8 cellular contexts compared by ENCODE assay signal in genomic region chr13:40388617-40389016, GRCh38.
DNase-seq lines count a peak whose midpoint lies in the region; ATAC-seq and TF ChIP-seq lines count a peak whose summit lies in the region.

No MANE protein-coding gene starts in this region.

- H3K4me1 Mint-ChIP-seq in neural progenitor cell, result peaks cover 60% of the 10 kb centered on the region

- no peaks in the 10 kb centered on the region for H3K9me3 ChIP-seq in neural progenitor cell (ENCODE audit: low read depth)

- no peaks in the 10 kb centered on the region for H3K9me3 Mint-ChIP-seq in neural progenitor cell

- no peaks in the 10 kb centered on the region for H3K36me3 ChIP-seq in neural progenitor cell

- peak overlapping the region; percentile 91 for H3K27ac Mint-ChIP-seq in neural progenitor cell

- no peak overlapping the region for H3K4me3 ChIP-seq in neural progenitor cell

- no peak overlapping the region for H3K4me2 ChIP-seq in neural progenitor cell

- H3K27me3 Mint-ChIP-seq in neural progenitor cell (ENCODE audit: insufficient read depth, low read depth), result peaks cover 4% of the 10 kb centered on the region

- H3K36me3 Mint-ChIP-seq in neural progenitor cell, result no peaks in the 10 kb centered on the region

- peaks cover 25% of the 10 kb centered on the region for H3F3A ChIP-seq in neural progenitor cell (ENCODE audit: low read depth)

- intact Hi-C loops in posterior vena cava (cut with DNase I), result no loop called here

- ATAC-seq in GM18519 (IDR thresholded peaks at IDR 0.05; ENCODE audit: low FRiP score, unreplicated experiment), result peak; percentile 96
- peak; percentile 98 for ATAC-seq in HG02798 (IDR thresholded peaks at IDR 0.05; ENCODE audit: poor library complexity, unreplicated experiment)

- DNase-seq in RPMI8226, result peak; percentile 69
- peak; percentile 67 for DNase-seq in activated gamma-delta T cell treated with anti-CD3 and anti-CD28 coated beads, Interleukin-2, amount 50 U/mL, for 16 hours (ENCODE audit: low read depth)
- no peak for DNase-seq in neural progenitor cell (ENCODE audit: low spot score)
- no peak for DNase-seq in NCI-H128 (lab: John Stamatoyannopoulos, UW; ENCODE audit: unreplicated experiment)
- no peak for DNase-seq in posterior vena cava (ENCODE audit: low spot score)
- DNase-seq in SK-N-DZ (ENCODE audit: low spot score), result no peak

- peaks cover 33% of the 10 kb centered on the region for H3K4me1 ChIP-seq in neural progenitor cell

- no peak overlapping the region for H3K9ac ChIP-seq in neural progenitor cell

- H3K27ac ChIP-seq in neural progenitor cell, result no peak overlapping the region

- H2AFZ ChIP-seq in neural progenitor cell (replicated peaks), result no peak overlapping the region

- TF ChIP-seq CTCF in neural progenitor cell (IDR thresholded peaks at IDR 0.05), result no peak

- H3K27me3 ChIP-seq in neural progenitor cell, result no peaks in the 10 kb centered on the region

- H3K4me3 Mint-ChIP-seq in neural progenitor cell, result peak overlapping the region; percentile 55

- no peaks in the 10 kb centered on the region for H4K20me1 ChIP-seq in neural progenitor cell (ENCODE audit: low read depth)

- H3K79me2 ChIP-seq in neural progenitor cell (ENCODE audit: low read depth), result no peaks in the 10 kb centered on the region

Comparison
In these comparisons a context has a peak if more than half of its experiments do, and no peak if none do; other contexts are left out.
1. DNase-seq: peak in RPMI8226 (single experiment) and activated gamma-delta T cell treated with anti-CD3 and anti-CD28 coated beads, Interleukin-2, amount 50 U/mL, for 16 hours (single experiment); none in neural progenitor cell (single experiment), NCI-H128 (single experiment), posterior vena cava (single experiment) and SK-N-DZ (single experiment).